22 cellular contexts compared by ENCODE assay signal in the genomic region with DNA sequence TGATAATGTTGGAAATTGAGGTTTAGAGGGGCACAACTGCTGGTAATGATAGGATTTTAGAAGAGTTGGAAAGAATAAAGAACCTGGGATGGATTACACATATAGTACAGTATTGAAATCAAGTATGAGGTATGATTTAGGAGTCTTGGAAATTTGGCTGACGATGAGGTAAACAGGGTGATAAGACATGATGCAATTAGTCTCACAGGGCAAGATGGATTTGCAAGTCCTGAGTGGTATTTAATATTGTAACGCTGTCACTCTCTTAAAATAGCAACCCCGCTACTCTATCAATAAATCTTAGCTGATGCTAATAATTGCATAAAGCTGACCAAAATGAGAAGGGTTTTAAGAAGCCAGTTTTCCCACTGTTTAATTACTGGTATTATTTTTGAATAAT.
"Had no signal": no experiment of that assay in that cellular context is flagged by ENCODE, and none has a peak within 500 bp of the region (broad histone marks: within the 10 kb centered on the region; RNA-seq: fewer than 3 reads in every experiment).

No MANE protein-coding gene starts in this region.

- H3K36me3 Mint-ChIP-seq: mesothelial cell of epicardium had no signal

- H3K27me3 ChIP-seq: dorsolateral prefrontal cortex, esophagus muscularis mucosa, foreskin keratinocyte, gastroesophageal sphincter, heart left ventricle, hepatocyte had no signal

- H3K4me1 Mint-ChIP-seq: immature natural killer cell, mesothelial cell of epicardium, naive B cell had no signal

- H3K4me1 ChIP-seq: esophagus muscularis mucosa, foreskin keratinocyte, gastroesophageal sphincter, heart left ventricle, lower lobe of right lung had no signal

- H3K9me3 Mint-ChIP-seq: immature natural killer cell, mesothelial cell of epicardium had no signal

- H3K27ac ChIP-seq: coronary artery, dorsolateral prefrontal cortex, esophagus muscularis mucosa, foreskin keratinocyte, gastroesophageal sphincter, heart left ventricle, hepatocyte, lower lobe of right lung had no signal

- H3K9me3 ChIP-seq: esophagus muscularis mucosa, gastroesophageal sphincter, lower lobe of right lung, mucosa of descending colon had no signal

- H3K4me3 Mint-ChIP-seq: immature natural killer cell, mesothelial cell of epicardium, naive B cell had no signal

- H3K4me3 ChIP-seq: coronary artery, dorsolateral prefrontal cortex, esophagus muscularis mucosa, gastroesophageal sphincter, heart left ventricle, hepatocyte, lower lobe of right lung, mucosa of descending colon had no signal

- H3K36me3 ChIP-seq: gastroesophageal sphincter, heart left ventricle, lower lobe of right lung had no signal

- DNase-seq: dermis blood vessel endothelial cell; dorsolateral prefrontal cortex; effector CD4-positive, alpha-beta T cell; effector memory CD4-positive, alpha-beta T cell; foreskin keratinocyte; heart left ventricle; hypothalamus; immature natural killer cell; islet precursor cell; kidney; kidney glomerular epithelial cell; left colon; left ventricle myocardium superior; lower lobe of right lung; mesenchymal stem cell; mucosa of descending colon; naive B cell had no signal

- H3K27ac Mint-ChIP-seq: immature natural killer cell, mesothelial cell of epicardium, naive B cell had no signal
